ENCODE assay signal across 13 cellular contexts in the genomic region with DNA sequence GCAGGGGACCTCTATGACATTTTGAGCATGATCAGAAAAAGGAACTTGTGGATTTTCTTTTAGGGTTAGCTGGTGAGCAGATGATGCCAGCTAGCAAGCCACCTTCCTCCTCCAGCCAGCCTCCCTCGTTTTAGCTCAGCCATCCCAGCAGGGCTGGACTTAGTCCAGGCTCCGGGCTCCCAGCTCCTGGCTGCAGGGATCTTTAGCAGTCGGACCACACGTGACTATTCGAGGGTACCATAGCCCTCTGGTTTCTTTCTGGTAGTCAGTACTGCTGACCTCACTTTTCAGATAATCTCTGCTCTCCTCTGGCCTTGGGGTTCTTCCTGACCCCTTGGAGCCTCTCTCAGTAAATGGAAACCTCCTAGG. TPM values are rescaled to one million over a fixed set of nuclear protein-coding genes. Genes with fewer than 3 reads are reported as not detected.
A peak's percentile ranks its signal among the peaks of the same experiment; 100 is the strongest.
DNase-seq lines count a peak whose midpoint lies in the region; ATAC-seq lines count a peak whose summit lies in the region.
"Had no signal": no experiment of that assay in that cellular context is flagged by ENCODE, and none has a peak within 500 bp of the region (broad histone marks: within the 10 kb centered on the region; RNA-seq: fewer than 3 reads in every experiment).

No MANE protein-coding gene starts in this region.

- POLR2A ChIA-PET in activated naive CD8-positive, alpha-beta T cell treated with anti-CD3 and anti-CD28 coated beads, Interleukin-2, amount 10 ng/mL, durations not matched to agents 7 days and 5 days (lab: Charles Lee), result interaction anchor here (0.7 to 4.3 kb wide), 7 partner anchors 10 to 33 kb away, joined by 3 to 30 read pairs (median 8); no protein-coding TSS in a partner anchor

- peaks cover 79% of the 10 kb centered on the region for H3K4me1 Mint-ChIP-seq in T-helper 1 cell treated with Interleukin-12 subunit alpha and Interleukin-12 subunit beta and Interleukin-4 antibody, amounts not matched to agents 30 μg/mL and 1 μg/mL, for 36 hours (ENCODE audit: low read depth)
- peaks cover 77% of the 10 kb centered on the region for H3K4me1 Mint-ChIP-seq in activated naive CD8-positive, alpha-beta T cell treated with anti-CD3 and anti-CD28 coated beads, Interleukin-2, amount 10 ng/mL, durations not matched to agents 7 days and 5 days

- DNase-seq in T-helper 1 cell, result no peak
- DNase-seq in activated naive CD8-positive, alpha-beta T cell treated with anti-CD3 and anti-CD28 coated beads, Interleukin-2, amount 10 ng/mL, durations not matched to agents 7 days and 5 days, result no peak
- DNase-seq in NK-92 (lab: John Stamatoyannopoulos, UW; ENCODE audit: unreplicated experiment), result no peak
- DNase-seq: amniotic stem cell, GDM1, islet precursor cell, MG63 had no signal

- H3K4me3 ChIP-seq in skin epidermis, result no peak overlapping the region
- H3K4me3 ChIP-seq: esophagus muscularis mucosa, MG63 had no signal

- H3K9me3 Mint-ChIP-seq in T-helper 1 cell treated with Interleukin-12 subunit alpha and Interleukin-12 subunit beta and Interleukin-4 antibody, amounts not matched to agents 30 μg/mL and 1 μg/mL, for 36 hours, result no peaks in the 10 kb centered on the region
- no peaks in the 10 kb centered on the region for H3K9me3 Mint-ChIP-seq in activated naive CD8-positive, alpha-beta T cell treated with anti-CD3 and anti-CD28 coated beads, Interleukin-2, amount 10 ng/mL, durations not matched to agents 7 days and 5 days

- ATAC-seq in HG02981 (IDR thresholded peaks at IDR 0.05; ENCODE audit: unreplicated experiment) (peak; percentile 6), HG03342 (IDR thresholded peaks at IDR 0.05; ENCODE audit: unreplicated experiment) (no peak), HG03039 (IDR thresholded peaks at IDR 0.05; ENCODE audit: unreplicated experiment) (no peak)
- no peak for ATAC-seq in activated naive CD8-positive, alpha-beta T cell treated with anti-CD3 and anti-CD28 coated beads, Interleukin-2, amount 10 ng/mL, durations not matched to agents 7 days and 5 days (ENCODE audit: low read depth)

- H3K36me3 Mint-ChIP-seq in T-helper 1 cell treated with Interleukin-12 subunit alpha and Interleukin-12 subunit beta and Interleukin-4 antibody, amounts not matched to agents 30 μg/mL and 1 μg/mL, for 36 hours (ENCODE audit: low read depth), result peaks cover 26% of the 10 kb centered on the region
- peaks cover 25% of the 10 kb centered on the region for H3K36me3 Mint-ChIP-seq in activated naive CD8-positive, alpha-beta T cell treated with anti-CD3 and anti-CD28 coated beads, Interleukin-2, amount 10 ng/mL, durations not matched to agents 7 days and 5 days

- peak overlapping the region; percentile 80 for H3K27ac Mint-ChIP-seq in T-helper 1 cell treated with Interleukin-12 subunit alpha and Interleukin-12 subunit beta and Interleukin-4 antibody, amounts not matched to agents 30 μg/mL and 1 μg/mL, for 36 hours
- peak overlapping the region; percentile 72 for H3K27ac Mint-ChIP-seq in activated naive CD8-positive, alpha-beta T cell treated with anti-CD3 and anti-CD28 coated beads, Interleukin-2, amount 10 ng/mL, durations not matched to agents 7 days and 5 days

- no peaks in the 10 kb centered on the region for H3K27me3 Mint-ChIP-seq in T-helper 1 cell treated with Interleukin-12 subunit alpha and Interleukin-12 subunit beta and Interleukin-4 antibody, amounts not matched to agents 30 μg/mL and 1 μg/mL, for 36 hours (ENCODE audit: low read depth)
- no peaks in the 10 kb centered on the region for H3K27me3 Mint-ChIP-seq in activated naive CD8-positive, alpha-beta T cell treated with anti-CD3 and anti-CD28 coated beads, Interleukin-2, amount 10 ng/mL, durations not matched to agents 7 days and 5 days

- H3K4me3 Mint-ChIP-seq in T-helper 1 cell treated with Interleukin-12 subunit alpha and Interleukin-12 subunit beta and Interleukin-4 antibody, amounts not matched to agents 30 μg/mL and 1 μg/mL, for 36 hours, result peak overlapping the region; percentile 59
- peak overlapping the region; percentile 80 for H3K4me3 Mint-ChIP-seq in activated naive CD8-positive, alpha-beta T cell treated with anti-CD3 and anti-CD28 coated beads, Interleukin-2, amount 10 ng/mL, durations not matched to agents 7 days and 5 days

- peak overlapping the region in 12 of 21 experiments; percentile 8 to 83 (median 53) for H3K27ac ChIP-seq in skin epidermis
- H3K27ac ChIP-seq: esophagus muscularis mucosa had no signal

RNA-seq across cellular contexts. Expression of a gene that starts 31.8 kb away (rescaled TPM):
- 10 to 100 TPM; 69.6 to 70.0 TPM for total RNA-seq in activated naive CD8-positive, alpha-beta T cell treated with anti-CD3 and anti-CD28 coated beads, Interleukin-2, amount 10 ng/mL, durations not matched to agents 7 days and 5 days
